In genomic region chrY:8781184-8781890, GRCh38 we compare ENCODE assay signal across 27 cellular contexts.
"Had no signal": no experiment of that assay in that cellular context is flagged by ENCODE, and none has a peak within 500 bp of the region (broad histone marks: within the 10 kb centered on the region; RNA-seq: fewer than 3 reads in every experiment).

No MANE protein-coding gene starts in this region.

- H3K4me3 Mint-ChIP-seq: dendritic cell treated with granulocyte-macrophage colony-stimulating factor and Interleukin-4, amounts not matched to agents 40 ng/mL and 50 ng/mL, for 4 days; memory B cell; naive B cell; nephron; neural progenitor cell; stimulated activated naive B cell treated with anti-CD40 and anti-IgM and Interleukin-4, amounts not matched to agents 10 μg/mL and 1 μg/mL and 100 μg/mL, for 72 hours; stimulated activated naive CD8-positive, alpha-beta T cell treated with anti-CD3 and anti-CD28 coated beads, Interleukin-15, Interleukin-2, amounts not matched to agents 100 ng/mL and 50 ng/mL, for 24 hours had no signal

- H3K27ac Mint-ChIP-seq: dendritic cell treated with granulocyte-macrophage colony-stimulating factor and Interleukin-4, amounts not matched to agents 40 ng/mL and 50 ng/mL, for 4 days; memory B cell; naive B cell; nephron; neural progenitor cell; progenitor cell of endocrine pancreas; stimulated activated naive B cell treated with anti-CD40 and anti-IgM and Interleukin-4, amounts not matched to agents 10 μg/mL and 1 μg/mL and 100 μg/mL, for 72 hours; stimulated activated naive CD8-positive, alpha-beta T cell treated with anti-CD3 and anti-CD28 coated beads, Interleukin-15, Interleukin-2, amounts not matched to agents 100 ng/mL and 50 ng/mL, for 24 hours had no signal

- H3K9me3 Mint-ChIP-seq: dendritic cell treated with granulocyte-macrophage colony-stimulating factor and Interleukin-4, amounts not matched to agents 40 ng/mL and 50 ng/mL, for 4 days; memory B cell; naive B cell; nephron; neural progenitor cell; stimulated activated naive B cell treated with anti-CD40 and anti-IgM and Interleukin-4, amounts not matched to agents 10 μg/mL and 1 μg/mL and 100 μg/mL, for 72 hours; stimulated activated naive CD8-positive, alpha-beta T cell treated with anti-CD3 and anti-CD28 coated beads, Interleukin-15, Interleukin-2, amounts not matched to agents 100 ng/mL and 50 ng/mL, for 24 hours had no signal

- H3K4me1 Mint-ChIP-seq: memory B cell; naive B cell; nephron; neural progenitor cell; stimulated activated naive B cell treated with anti-CD40 and anti-IgM and Interleukin-4, amounts not matched to agents 10 μg/mL and 1 μg/mL and 100 μg/mL, for 72 hours had no signal

- H3K36me3 Mint-ChIP-seq: memory B cell; naive B cell; neural progenitor cell; stimulated activated naive B cell treated with anti-CD40 and anti-IgM and Interleukin-4, amounts not matched to agents 10 μg/mL and 1 μg/mL and 100 μg/mL, for 72 hours had no signal

- H3K27ac ChIP-seq: colonic mucosa, esophagus muscularis mucosa, foreskin keratinocyte, heart right ventricle, neural progenitor cell, parathyroid adenoma, right atrium auricular region, sigmoid colon, skin epidermis, thoracic aorta, tibial nerve, upper lobe of left lung, uterus had no signal

- DNase-seq: colonic mucosa; effector CD8-positive, alpha-beta T cell; foreskin keratinocyte; glutamatergic neuron; heart right ventricle; hippocampal formation; left colon; left ventricle myocardium superior; naive B cell; sigmoid colon; stimulated activated CD4-positive, alpha-beta T cell treated with anti-CD3 and anti-CD28 coated beads, Interleukin-15, amount 100 ng/mL, for 24 hours; stimulated activated CD4-positive, alpha-beta T cell treated with anti-CD3 and anti-CD28 coated beads, Interleukin-2, amount 100 ng/mL, for 48 hours; stimulated activated naive B cell treated with anti-CD40 and anti-IgM and Interleukin-4, amounts not matched to agents 10 μg/mL and 1 μg/mL and 100 μg/mL, for 72 hours; upper lobe of left lung; uterus had no signal

- ATAC-seq: foreskin keratinocyte; heart right ventricle; left colon; left ventricle myocardium superior; stimulated activated naive B cell treated with anti-CD40 and anti-IgM and Interleukin-4, amounts not matched to agents 10 μg/mL and 1 μg/mL and 100 μg/mL, for 72 hours had no signal

- H3K27me3 Mint-ChIP-seq: dendritic cell treated with granulocyte-macrophage colony-stimulating factor and Interleukin-4, amounts not matched to agents 40 ng/mL and 50 ng/mL, for 4 days; memory B cell; progenitor cell of endocrine pancreas; stimulated activated naive B cell treated with anti-CD40 and anti-IgM and Interleukin-4, amounts not matched to agents 10 μg/mL and 1 μg/mL and 100 μg/mL, for 72 hours; stimulated activated naive CD8-positive, alpha-beta T cell treated with anti-CD3 and anti-CD28 coated beads, Interleukin-15, Interleukin-2, amounts not matched to agents 100 ng/mL and 50 ng/mL, for 24 hours had no signal
